Comparison of ENCODE assay signal across 8 cellular contexts in genomic region chr22:29306175-29306829, GRCh38. TPM values are rescaled to one million over a fixed set of nuclear protein-coding genes. Genes with fewer than 3 reads are reported as not detected.
DNase-seq lines count a peak whose midpoint lies in the region; ATAC-seq, FAIRE-seq and TF ChIP-seq lines count a peak whose summit lies in the region.

TSS of gene GAS2L1 (plus strand) at chr22:29306650. CDS start at chr22:29308106, 1,456 bp downstream.

- no peak for FAIRE-seq in D721Med (lab: Jason Lieb, UNC)
- no peak for FAIRE-seq in HTR-8/SVneo (lab: Jason Lieb, UNC)
- no peak for FAIRE-seq in astrocyte (lab: Jason Lieb, UNC)

- H4K20me1 ChIP-seq in astrocyte (ENCODE audit: insufficient read depth, low read length), result peaks cover 23% of the 10 kb centered on the region

- DNase-seq in D721Med (ENCODE audit: insufficient read length, low spot score) (peak; percentile 75), HTR-8/SVneo (ENCODE audit: insufficient read length, low spot score) (peak; percentile 81), RWPE2 (ENCODE audit: low spot score) (no peak), astrocyte (ENCODE audit: low read depth) (peak; percentile 57), left ventricle myocardium superior (peak; percentile 92), trophoblast cell (peak; percentile 69 to 77), NCI-H2107 treated with DMSO at 0.1 percent for 48 hours (lab: John Stamatoyannopoulos, UW; ENCODE audit: unreplicated experiment) (no peak)

- no peak within 1 kb of the TSS for H3K23ac ChIP-seq in trophoblast cell (ENCODE audit: low read length)

- H3K27me3 ChIP-seq in RWPE2 (ENCODE audit: insufficient read depth, poor library complexity, severe bottlenecking) (no peaks in the 10 kb centered on the region), astrocyte (ENCODE audit: insufficient read depth, low read length) (no peaks in the 10 kb centered on the region), trophoblast cell (ENCODE audit: insufficient read depth, low read length) (no peaks in the 10 kb centered on the region)

- peak within 1 kb of the TSS; percentile 70 for H4K12ac ChIP-seq in trophoblast cell (ENCODE audit: low read depth, low read length)

- no peaks in the 10 kb centered on the region for H3K9me3 ChIP-seq in RWPE2 (ENCODE audit: severe bottlenecking)
- no peaks in the 10 kb centered on the region for H3K9me3 ChIP-seq in astrocyte (ENCODE audit: insufficient read depth, low read depth, low read length)
- no peaks in the 10 kb centered on the region for H3K9me3 ChIP-seq in trophoblast cell (ENCODE audit: insufficient read depth, low read depth, low read length)

- peaks cover 14% of the 10 kb centered on the region for H3K79me1 ChIP-seq in trophoblast cell (ENCODE audit: low read length)

- H3K9me3 Mint-ChIP-seq in astrocyte (ENCODE audit: unreplicated experiment), result no peaks in the 10 kb centered on the region

- H3K4me1 ChIP-seq in RWPE2 (ENCODE audit: insufficient read depth, poor library complexity, severe bottlenecking) (peaks cover 22% of the 10 kb centered on the region), astrocyte (ENCODE audit: insufficient read depth, low read length) (peaks cover 46% of the 10 kb centered on the region), trophoblast cell (ENCODE audit: control insufficient read depth in 1 of 2, insufficient read depth in 2 of 2, low read length in 2 of 2) (peaks cover 25 to 33% of the 10 kb centered on the region in 2 experiments)

- peak within 1 kb of the TSS; percentile 85 for H2BK5ac ChIP-seq in trophoblast cell (ENCODE audit: low read depth, low read length, poor library complexity)

- intact Hi-C loops in left ventricle myocardium superior (cut with micrococcal nuclease), result no loop called here

- WGBS in trophoblast cell (ENCODE audit: extremely low coverage, insufficient coverage, insufficient read length), result no CpG with 5 or more reads among the region's 40 CpGs

- H3K36me3 Mint-ChIP-seq in astrocyte (ENCODE audit: low read depth, unreplicated experiment), result peaks cover 1% of the 10 kb centered on the region

- H3K27ac ChIP-seq in RWPE2 (ENCODE audit: poor library complexity, severe bottlenecking) (peak within 1 kb of the TSS; percentile 76), astrocyte (ENCODE audit: low read depth, low read length) (peak within 1 kb of the TSS; percentile 78), trophoblast cell (ENCODE audit: low read depth, low read length) (peak within 1 kb of the TSS; percentile 78)

- H3K27me3 Mint-ChIP-seq in astrocyte (ENCODE audit: low read depth, unreplicated experiment), result no peaks in the 10 kb centered on the region

- TF ChIP-seq CTCF in D721Med (IDR thresholded peaks at IDR 0.05; ENCODE audit: insufficient read depth, missing control alignments) (peak; percentile 47), RWPE2 (IDR thresholded peaks at IDR 0.05; ENCODE audit: poor library complexity, severe bottlenecking) (peak; percentile 63), astrocyte (IDR thresholded peaks at IDR 0.05; ENCODE audit: insufficient read depth, low read depth, low read length) (peak; percentile 18)

- peak within 1 kb of the TSS; percentile 60 for H3K4me3 ChIP-seq in RWPE2 (ENCODE audit: severe bottlenecking)
- H3K4me3 ChIP-seq in astrocyte (ENCODE audit: insufficient read depth, low read depth, low read length), result peak within 1 kb of the TSS; percentile 79
- peak within 1 kb of the TSS; percentile 74 for H3K4me3 ChIP-seq in trophoblast cell (ENCODE audit: low read depth, low read length)

- H2AFZ ChIP-seq in astrocyte (ENCODE audit: low read depth, low read length) (peak within 1 kb of the TSS; percentile 90), trophoblast cell (ENCODE audit: insufficient read depth, low read length, poor library complexity) (peak within 1 kb of the TSS; percentile 46)

- peak within 1 kb of the TSS; percentile 82 for H3K18ac ChIP-seq in trophoblast cell (ENCODE audit: low read length)

- peak within 1 kb of the TSS; percentile 81 for H4K8ac ChIP-seq in trophoblast cell (ENCODE audit: low read depth, low read length)

- H2BK12ac ChIP-seq in trophoblast cell (ENCODE audit: low read length), result peak within 1 kb of the TSS; percentile 83

- H2BK120ac ChIP-seq in trophoblast cell (ENCODE audit: insufficient read depth, low read length, poor library complexity), result peak within 1 kb of the TSS; percentile 91

- peak within 1 kb of the TSS; percentile 96 for H2AK5ac ChIP-seq in trophoblast cell (ENCODE audit: low read length)

- H3K4ac ChIP-seq in trophoblast cell (ENCODE audit: low read depth, low read length), result peak within 1 kb of the TSS; percentile 61

- peak within 1 kb of the TSS; percentile 90 for H3K14ac ChIP-seq in trophoblast cell (ENCODE audit: low read length)

- H4K91ac ChIP-seq in trophoblast cell (ENCODE audit: low read depth, low read length), result peak within 1 kb of the TSS; percentile 95

- H3K79me2 ChIP-seq in astrocyte (ENCODE audit: insufficient read depth, low read length) (peaks cover 34% of the 10 kb centered on the region), trophoblast cell (ENCODE audit: control insufficient read depth, insufficient read depth, low read length, poor library complexity) (peaks cover 5% of the 10 kb centered on the region)

- H3K4me2 ChIP-seq in astrocyte (ENCODE audit: low read length), result peak within 1 kb of the TSS; percentile 92
- peak within 1 kb of the TSS; percentile 86 for H3K4me2 ChIP-seq in trophoblast cell (ENCODE audit: low read length)

- H3K4me1 Mint-ChIP-seq in astrocyte (ENCODE audit: low read depth, unreplicated experiment), result peaks cover 4% of the 10 kb centered on the region

- peak within 1 kb of the TSS; percentile 91 for H3K4me3 Mint-ChIP-seq in astrocyte (ENCODE audit: unreplicated experiment)

- ATAC-seq in RWPE2 (ENCODE audit: low read depth), result peak; percentile 52
- peak; percentile 74 for ATAC-seq in left ventricle myocardium superior
- no peak for ATAC-seq in GM18909 (IDR thresholded peaks at IDR 0.05; ENCODE audit: poor library complexity, unreplicated experiment)

- peak within 1 kb of the TSS; percentile 84 for H3K9ac ChIP-seq in astrocyte (ENCODE audit: low read length)
- H3K9ac ChIP-seq in trophoblast cell (ENCODE audit: low read length), result peak within 1 kb of the TSS; percentile 59

- H3K36me3 ChIP-seq in RWPE2 (ENCODE audit: low read depth) (no peaks in the 10 kb centered on the region), astrocyte (ENCODE audit: insufficient read depth, low read length) (no peaks in the 10 kb centered on the region), trophoblast cell (ENCODE audit: control insufficient read depth in 1 of 2, insufficient read depth in 2 of 2, low read length in 2 of 2) (peaks cover 2% of the 10 kb centered on the region in 2 experiments)

- peak within 1 kb of the TSS; percentile 83 for H3K27ac Mint-ChIP-seq in astrocyte (ENCODE audit: unreplicated experiment)

RNA-seq across cellular contexts. Expression of gene GAS2L1, which starts in this region (rescaled TPM):
- total RNA-seq in astrocyte (24.3 and 26.0 TPM in 2 replicates), left ventricle myocardium superior (23.2 TPM)
- polyA plus RNA-seq in trophoblast cell (2013), result 14.6 and 14.7 TPM in 2 replicates

Comparison
In these comparisons a context has a peak if more than half of its experiments do, and no peak if none do; other contexts are left out.
1. DNase-seq: peak in D721Med (single experiment), HTR-8/SVneo (single experiment), astrocyte (single experiment), left ventricle myocardium superior (single experiment) and trophoblast cell (2 of 2); none in RWPE2 (single experiment) and NCI-H2107 treated with DMSO at 0.1 percent for 48 hours (single experiment).
2. Peak in every context shown above with its lines, with median percentiles within 50 percentile points of each other: CTCF ChIP-seq, H3K27ac ChIP-seq and H3K4me3 ChIP-seq.